In genomic region chr3:42605550-42606173, GRCh38 we compare ENCODE assay signal across 11 cellular contexts. TPM values are rescaled to one million over a fixed set of nuclear protein-coding genes. Genes with fewer than 3 reads are reported as not detected.
DNase-seq lines count a peak whose midpoint lies in the region; ATAC-seq and TF ChIP-seq lines count a peak whose summit lies in the region.
"Had no signal": no experiment of that assay in that cellular context is flagged by ENCODE, and none has a peak within 500 bp of the region (broad histone marks: within the 10 kb centered on the region; RNA-seq: fewer than 3 reads in every experiment).

No MANE protein-coding gene starts in this region.

- no peak for ATAC-seq in HG03469 (IDR thresholded peaks at IDR 0.05; ENCODE audit: unreplicated experiment)
- ATAC-seq in HG03025 (IDR thresholded peaks at IDR 0.05; ENCODE audit: low FRiP score, unreplicated experiment) = no peak

- H3K36me3 Mint-ChIP-seq in mesothelial cell of epicardium = peaks cover 27% of the 10 kb centered on the region

- no peak overlapping the region for H3K4me3 ChIP-seq in coronary artery
- H3K4me3 ChIP-seq: HAP-1, prostate gland had no signal

- H3K9me3 Mint-ChIP-seq in mesothelial cell of epicardium = peaks cover 5% of the 10 kb centered on the region

- DNase-seq in Ammon's horn (ENCODE audit: low spot score) (peak; percentile 67), NCI-H69 (lab: John Stamatoyannopoulos, UW) (peak; percentile 32), coronary artery (ENCODE audit: low spot score) (no peak), mesothelial cell of epicardium (ENCODE audit: low spot score in 2 of 2, unreplicated experiment in 2 of 2) (no peak), A172 (ENCODE audit: low spot score) (no peak), DMS153 treated with DMSO at 0.1 percent for 48 hours (lab: John Stamatoyannopoulos, UW; ENCODE audit: unreplicated experiment) (no peak)

- H3K27ac Mint-ChIP-seq in mesothelial cell of epicardium = peak overlapping the region; percentile 11
- H3K27ac Mint-ChIP-seq: B cell had no signal

- peak overlapping the region; percentile 3 to 49 for H3K27ac ChIP-seq in coronary artery
- H3K27ac ChIP-seq: prostate gland had no signal

- H3K27me3 Mint-ChIP-seq in mesothelial cell of epicardium (ENCODE audit: low read depth) = no peaks in the 10 kb centered on the region
- H3K27me3 Mint-ChIP-seq: B cell had no signal

- H3K4me1 Mint-ChIP-seq in mesothelial cell of epicardium = peaks cover 27% of the 10 kb centered on the region

- TF ChIP-seq CTCF in coronary artery (IDR thresholded peaks at IDR 0.05) = no peak
- TF ChIP-seq CTCF in mesothelial cell of epicardium (IDR thresholded peaks at IDR 0.05; ENCODE audit: unreplicated experiment) = no peak

- H3K4me3 Mint-ChIP-seq in mesothelial cell of epicardium = no peak overlapping the region
- H3K4me3 Mint-ChIP-seq: B cell had no signal

RNA-seq across cellular contexts. Expression of gene NKTR, which starts 5.2 kb away (rescaled TPM):
- 185 to 201 TPM (median 192 TPM) in 3 replicates for total RNA-seq in mesothelial cell of epicardium
- 22.9 and 23.8 TPM in 2 replicates for total RNA-seq in A172 (2014; rRNA removed; shearing (Covaris generic))

RNA-seq across cellular contexts. Expression of gene SS18L2, which starts 15.0 kb away (rescaled TPM):
- 19.1 to 21.0 TPM (median 19.6 TPM) in 3 replicates for total RNA-seq in mesothelial cell of epicardium
- total RNA-seq in A172 (2014; rRNA removed; shearing (Covaris generic)) = 33.2 and 37.8 TPM in 2 replicates

RNA-seq across cellular contexts. Expression of gene SEC22C, which starts 23.9 kb away (rescaled TPM):
- 39.6 to 44.7 TPM (median 42.6 TPM) in 3 replicates for total RNA-seq in mesothelial cell of epicardium
- total RNA-seq in A172 (2014; rRNA removed; shearing (Covaris generic)) = 77.4 and 84.5 TPM in 2 replicates

RNA-seq across cellular contexts. Expression of gene ZBTB47, which starts 47.8 kb away (rescaled TPM):
- 22.4 to 23.6 TPM (median 23.0 TPM) in 3 replicates for total RNA-seq in mesothelial cell of epicardium
- 16.7 and 17.9 TPM in 2 replicates for total RNA-seq in A172 (2014; rRNA removed; shearing (Covaris generic))

Comparison
In these comparisons a context has a peak if more than half of its experiments do, and no peak if none do; other contexts are left out.
1. DNase-seq: peak in Ammon's horn (single experiment) and NCI-H69 (single experiment); none in coronary artery (single experiment), mesothelial cell of epicardium (0 of 2), A172 (single experiment) and DMS153 treated with DMSO at 0.1 percent for 48 hours (single experiment).